Comparison of ENCODE assay signal across 8 cellular contexts in the genomic region with DNA sequence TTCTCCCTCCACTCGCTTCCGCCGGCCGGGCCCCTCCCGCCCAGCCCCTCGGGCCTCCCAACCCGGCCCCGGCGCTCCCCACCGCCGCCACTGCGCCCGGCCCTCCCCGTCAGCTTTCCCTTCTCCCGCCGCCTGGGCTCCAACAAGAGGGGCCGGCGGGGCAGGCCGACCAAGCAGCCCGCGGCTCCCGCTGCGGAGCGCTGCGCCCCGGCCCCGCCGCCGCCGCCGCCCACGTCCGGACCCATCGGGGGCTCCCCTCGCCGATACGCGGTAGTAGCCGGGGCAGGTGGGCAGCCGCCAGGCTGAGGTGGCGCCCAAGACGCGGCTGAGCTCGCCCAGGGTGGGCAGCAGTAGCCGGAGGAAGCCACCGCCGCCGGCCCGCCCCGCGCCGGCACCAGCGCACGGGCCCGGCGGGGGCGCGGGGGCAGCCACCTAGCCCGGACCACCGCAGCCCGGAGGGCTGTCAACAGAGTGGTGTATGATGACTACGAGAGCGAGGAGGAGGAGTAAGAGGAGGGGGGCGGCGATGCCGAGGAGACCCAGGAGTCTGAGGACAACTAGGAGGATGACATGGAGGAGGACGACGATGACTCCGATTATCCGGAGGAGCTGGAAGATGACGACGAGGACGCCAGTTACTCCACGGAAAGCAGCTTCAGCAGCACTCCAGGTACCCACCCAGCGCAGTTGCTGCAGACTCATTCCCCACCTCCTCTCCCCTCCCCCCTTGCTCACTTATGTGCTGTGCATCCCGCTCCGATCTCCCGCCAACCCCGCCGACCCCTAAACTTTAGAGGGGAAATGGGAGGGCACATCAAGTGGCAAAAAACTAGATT. TPM values are rescaled to one million over a fixed set of nuclear protein-coding genes. Genes with fewer than 3 reads are reported as not detected.
A peak's percentile ranks its signal among the peaks of the same experiment; 100 is the strongest.
DNase-seq lines count a peak whose midpoint lies in the region; ATAC-seq, FAIRE-seq and TF ChIP-seq lines count a peak whose summit lies in the region.

No MANE protein-coding gene starts in this region.

- DNase-seq in AG08395 (ENCODE audit: low spot score), result peak; percentile 26
- DNase-seq in OCI-M1 (lab: John Stamatoyannopoulos, UW), result peak; percentile 56
- DNase-seq in activated naive CD4-positive, alpha-beta T cell treated with anti-CD3 and anti-CD28 coated beads, Interleukin-2, amount 50 U/mL, for 72 hours (ENCODE audit: low spot score in 2 of 2), result peak; percentile 46 to 65
- peak; percentile 71 for DNase-seq in Right ventricle myocardium inferior (ENCODE audit: missing footprints)
- DNase-seq in osteocyte (ENCODE audit: extremely low spot score, unreplicated experiment), result no peak
- DNase-seq in urothelium cell line (ENCODE audit: low spot score), result peak; percentile 50

- no peak for FAIRE-seq in urothelium cell line (lab: Jason Lieb, UNC)

- intact Hi-C loops in Right ventricle myocardium inferior (cut with DNase I), result loop anchor here (1.0 to 10.0 kb wide), 2 partner anchors 132 to 207 kb away; no protein-coding TSS in a partner anchor

- no peaks in the 10 kb centered on the region for H3K9me3 Mint-ChIP-seq in activated naive CD4-positive, alpha-beta T cell treated with anti-CD3 and anti-CD28 coated beads, Interleukin-2, amount 50 U/mL, for 72 hours
- no peaks in the 10 kb centered on the region for H3K9me3 Mint-ChIP-seq in osteocyte (ENCODE audit: unreplicated experiment)

- H3K36me3 Mint-ChIP-seq in activated naive CD4-positive, alpha-beta T cell treated with anti-CD3 and anti-CD28 coated beads, Interleukin-2, amount 50 U/mL, for 72 hours, result peaks cover 7 to 26% of the 10 kb centered on the region in 2 donors
- peaks cover 7% of the 10 kb centered on the region for H3K36me3 Mint-ChIP-seq in osteocyte (ENCODE audit: unreplicated experiment)

- H3K27ac Mint-ChIP-seq in activated naive CD4-positive, alpha-beta T cell treated with anti-CD3 and anti-CD28 coated beads, Interleukin-2, amount 50 U/mL, for 72 hours, result peak overlapping the region; percentile 87 to 95
- peak overlapping the region; percentile 49 for H3K27ac Mint-ChIP-seq in osteocyte (ENCODE audit: unreplicated experiment)

- H3K4me1 Mint-ChIP-seq in osteocyte (ENCODE audit: unreplicated experiment), result peaks cover 21% of the 10 kb centered on the region

- no peaks in the 10 kb centered on the region for H3K27me3 Mint-ChIP-seq in osteocyte (ENCODE audit: unreplicated experiment)

- H3K4me3 Mint-ChIP-seq in osteocyte (ENCODE audit: unreplicated experiment), result peak overlapping the region; percentile 85

- ATAC-seq in GM18907 (IDR thresholded peaks at IDR 0.05; ENCODE audit: unreplicated experiment), result peak; percentile 50
- ATAC-seq in HG03139 (IDR thresholded peaks at IDR 0.05; ENCODE audit: unreplicated experiment), result peak; percentile 38
- ATAC-seq in activated naive CD4-positive, alpha-beta T cell treated with anti-CD3 and anti-CD28 coated beads, Interleukin-2, amount 50 U/mL, for 72 hours, result peak; percentile 62 to 64
- peak; percentile 71 for ATAC-seq in Right ventricle myocardium inferior

- TF ChIP-seq CTCF in osteocyte (IDR thresholded peaks at IDR 0.05), result no peak

RNA-seq across cellular contexts. Expression of a gene that starts 0.5 kb away (rescaled TPM):
- 10 to 100 TPM; 18.3 to 27.9 TPM for total RNA-seq in activated naive CD4-positive, alpha-beta T cell treated with anti-CD3 and anti-CD28 coated beads, Interleukin-2, amount 50 U/mL, for 72 hours
- total RNA-seq in Right ventricle myocardium inferior, result 3.2 TPM
- 18.9 and 24.7 TPM in 2 replicates for total RNA-seq in osteocyte
